Comparison of ENCODE assay signal across 8 cellular contexts in the genomic region with DNA sequence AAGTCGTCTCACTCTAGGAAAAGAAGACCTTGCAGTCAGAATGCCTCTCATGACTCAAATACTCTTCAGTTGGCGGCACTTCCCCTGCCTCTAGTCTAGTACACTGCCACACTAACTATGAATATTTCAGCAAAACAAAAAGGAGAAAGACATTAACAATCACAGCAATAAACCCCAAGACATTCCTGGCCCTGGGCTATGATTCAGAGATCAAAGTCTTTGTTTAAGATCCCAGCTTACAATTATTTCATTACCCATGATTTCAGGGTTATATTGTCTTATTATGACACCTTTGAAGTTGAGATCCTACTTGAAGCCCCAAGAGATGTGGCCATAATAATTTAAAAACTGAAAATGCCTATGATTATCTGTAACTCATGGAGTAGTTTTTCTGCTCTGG.
"Had no signal": no experiment of that assay in that cellular context is flagged by ENCODE, and none has a peak within 500 bp of the region (broad histone marks: within the 10 kb centered on the region; RNA-seq: fewer than 3 reads in every experiment).

No MANE protein-coding gene starts in this region.

- H3K27ac ChIP-seq: GM23248, HL-60 had no signal

- H3K9ac ChIP-seq: GM23248 had no signal

- H3K4me1 ChIP-seq: HAP-1 had no signal

- H3K9me3 ChIP-seq: HAP-1 had no signal

- H3K27ac Mint-ChIP-seq: IgD-negative memory B cell had no signal

- ATAC-seq: HepG2 had no signal

- H3K9me3 Mint-ChIP-seq: IgD-negative memory B cell had no signal

- FAIRE-seq: HepG2 had no signal

- DNase-seq: GM23248, GOT3, H7, KBM-7 had no signal

- H3K4me3 ChIP-seq: GM23248, HAP-1 had no signal

- H3K36me3 Mint-ChIP-seq: IgD-negative memory B cell had no signal

- H3K4me3 Mint-ChIP-seq: IgD-negative memory B cell had no signal

- H3K36me3 ChIP-seq: HAP-1 had no signal

- H3K4me1 Mint-ChIP-seq: IgD-negative memory B cell had no signal
